2 cellular contexts compared by ENCODE assay signal in genomic region chr16:85536411-85537330, GRCh38.
TF ChIP-seq lines count a peak whose summit lies in the region.

No MANE protein-coding gene starts in this region.

TF ChIP-seq in K562, 482 proteins besides CTCF, POLR2A, EP300 and RAD21 (continued from another document and continues in another):
- TF ChIP-seq ZNF318 (IDR thresholded peaks at IDR 0.05; ENCODE audit: borderline replicate concordance in 1 of 2, low read depth in 1 of 2) (no peak), XRCC3 (IDR thresholded peaks at IDR 0.05) (no peak), RNF2 (IDR thresholded peaks at IDR 0.05) (no peak), GABPA (tag; conservative IDR thresholded peaks at IDR 0.05; ENCODE audit: low read depth) (no peak), MAFF (IDR thresholded peaks at IDR 0.05; ENCODE audit: low read length) (no peak), ZNF311 (CRISPR knock-in tag; IDR thresholded peaks at IDR 0.05) (no peak), SRF (CRISPR knock-in tag; IDR thresholded peaks at IDR 0.05) (no peak), GTF2A2 (tag; IDR thresholded peaks at IDR 0.05) (peak; percentile 53; the same call in 1 of the 2 replicates), BMI1 (IDR thresholded peaks at IDR 0.05; ENCODE audit: low read length) (no peak), NCOR1 (IDR thresholded peaks at IDR 0.05) (no peak), CHD4 (IDR thresholded peaks at IDR 0.05; ENCODE audit: insufficient read depth, insufficient replicate concordance, low read depth, low read length, poor library complexity, severe bottlenecking) (no peak), ZKSCAN1 (IDR thresholded peaks at IDR 0.05; ENCODE audit: low read depth, low read length) (no peak), NR1H2 (CRISPR knock-in tag; IDR thresholded peaks at IDR 0.05) (no peak), ZNF584 (CRISPR knock-in tag; IDR thresholded peaks at IDR 0.05; ENCODE audit: low read depth) (no peak), ZNF512 (tag; IDR thresholded peaks at IDR 0.05) (no peak), ZNF76 (CRISPR knock-in tag; IDR thresholded peaks at IDR 0.05; ENCODE audit: borderline replicate concordance) (peak; percentile 55; the same call in 1 of the 2 replicates)
- TF ChIP-seq, protein P1, sequence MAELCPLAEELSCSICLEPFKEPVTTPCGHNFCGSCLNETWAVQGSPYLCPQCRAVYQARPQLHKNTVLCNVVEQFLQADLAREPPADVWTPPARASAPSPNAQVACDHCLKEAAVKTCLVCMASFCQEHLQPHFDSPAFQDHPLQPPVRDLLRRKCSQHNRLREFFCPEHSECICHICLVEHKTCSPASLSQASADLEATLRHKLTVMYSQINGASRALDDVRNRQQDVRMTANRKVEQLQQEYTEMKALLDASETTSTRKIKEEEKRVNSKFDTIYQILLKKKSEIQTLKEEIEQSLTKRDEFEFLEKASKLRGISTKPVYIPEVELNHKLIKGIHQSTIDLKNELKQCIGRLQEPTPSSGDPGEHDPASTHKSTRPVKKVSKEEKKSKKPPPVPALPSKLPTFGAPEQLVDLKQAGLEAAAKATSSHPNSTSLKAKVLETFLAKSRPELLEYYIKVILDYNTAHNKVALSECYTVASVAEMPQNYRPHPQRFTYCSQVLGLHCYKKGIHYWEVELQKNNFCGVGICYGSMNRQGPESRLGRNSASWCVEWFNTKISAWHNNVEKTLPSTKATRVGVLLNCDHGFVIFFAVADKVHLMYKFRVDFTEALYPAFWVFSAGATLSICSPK (IDR thresholded peaks at IDR 0.05; ENCODE audit: borderline replicate concordance), result no peak

TF ChIP-seq in HepG2, 621 proteins besides CTCF, POLR2A, EP300 and RAD21 (continued from another document and continues in another):
- peak; percentile 75 for TF ChIP-seq ZNF274 (CRISPR knock-in tag; IDR thresholded peaks at IDR 0.05)
- TF ChIP-seq DR1 (CRISPR knock-in tag; IDR thresholded peaks at IDR 0.05), result peak; percentile 75
- no peak for TF ChIP-seq SCMH1 (CRISPR knock-in tag; IDR thresholded peaks at IDR 0.05; ENCODE audit: borderline replicate concordance)
- peak; percentile 25; the same call in 1 of the 2 replicates for TF ChIP-seq EED (CRISPR knock-in tag; IDR thresholded peaks at IDR 0.05)
- TF ChIP-seq THAP11 (CRISPR knock-in tag; IDR thresholded peaks at IDR 0.05), result peak; percentile 36; the same call in 1 of the 2 replicates
- peak; percentile 80 for TF ChIP-seq HIC2 (CRISPR knock-in tag; IDR thresholded peaks at IDR 0.05; ENCODE audit: low read depth)
- peak; percentile 37; the same call in 1 of the 2 replicates for TF ChIP-seq ZNF772 (CRISPR knock-in tag; IDR thresholded peaks at IDR 0.05)
- 0 out of 2 replicates have a peak, but pooled peaks have one; percentile 5 for TF ChIP-seq SMAD3 (CRISPR knock-in tag; IDR thresholded peaks at IDR 0.05)
- peak; percentile 93 for TF ChIP-seq ZNF225 (CRISPR knock-in tag; IDR thresholded peaks at IDR 0.05)
- TF ChIP-seq WIZ (CRISPR knock-in tag; IDR thresholded peaks at IDR 0.05), result no peak
- TF ChIP-seq, protein P2, sequence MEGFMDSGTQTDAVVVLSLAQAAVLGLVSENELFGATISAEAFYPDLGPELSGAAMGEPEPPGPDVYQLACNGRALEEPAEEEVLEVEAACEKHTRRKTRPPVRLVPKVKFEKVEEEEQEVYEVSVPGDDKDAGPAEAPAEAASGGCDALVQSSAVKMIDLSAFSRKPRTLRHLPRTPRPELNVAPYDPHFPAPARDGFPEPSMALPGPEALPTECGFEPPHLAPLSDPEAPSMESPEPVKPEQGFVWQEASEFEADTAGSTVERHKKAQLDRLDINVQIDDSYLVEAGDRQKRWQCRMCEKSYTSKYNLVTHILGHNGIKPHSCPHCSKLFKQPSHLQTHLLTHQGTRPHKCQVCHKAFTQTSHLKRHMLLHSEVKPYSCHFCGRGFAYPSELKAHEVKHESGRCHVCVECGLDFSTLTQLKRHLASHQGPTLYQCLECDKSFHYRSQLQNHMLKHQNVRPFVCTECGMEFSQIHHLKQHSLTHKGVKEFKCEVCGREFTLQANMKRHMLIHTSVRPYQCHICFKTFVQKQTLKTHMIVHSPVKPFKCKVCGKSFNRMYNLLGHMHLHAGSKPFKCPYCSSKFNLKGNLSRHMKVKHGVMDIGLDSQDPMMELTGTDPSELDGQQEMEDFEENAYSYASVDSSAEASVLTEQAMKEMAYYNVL (CRISPR knock-in tag; IDR thresholded peaks at IDR 0.05; ENCODE audit: borderline replicate concordance), result peak; percentile 52; the same call in 1 of the 2 replicates
- TF ChIP-seq, protein P3, sequence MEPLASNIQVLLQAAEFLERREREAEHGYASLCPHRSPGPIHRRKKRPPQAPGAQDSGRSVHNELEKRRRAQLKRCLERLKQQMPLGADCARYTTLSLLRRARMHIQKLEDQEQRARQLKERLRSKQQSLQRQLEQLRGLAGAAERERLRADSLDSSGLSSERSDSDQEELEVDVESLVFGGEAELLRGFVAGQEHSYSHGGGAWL (CRISPR knock-in tag; IDR thresholded peaks at IDR 0.05), result 0 out of 2 replicates have a peak, but pooled peaks have one; percentile 2
- peak; percentile 10; the same call in 1 of the 2 replicates for TF ChIP-seq ZNF7 (CRISPR knock-in tag; IDR thresholded peaks at IDR 0.05)
- TF ChIP-seq MAZ (IDR thresholded peaks at IDR 0.05; ENCODE audit: borderline replicate concordance, low read depth, low read length), result no peak
- peak; percentile 27 for TF ChIP-seq MAZ (CRISPR knock-in tag; IDR thresholded peaks at IDR 0.05; ENCODE audit: low read depth)
- TF ChIP-seq ZNF430 (CRISPR knock-in tag; IDR thresholded peaks at IDR 0.05), result peak; percentile 52; the same call in 1 of the 2 replicates
- TF ChIP-seq REPIN1 (CRISPR knock-in tag; IDR thresholded peaks at IDR 0.05; ENCODE audit: borderline replicate concordance, low read depth), result no peak; the same call in 1 of the 2 replicates
- peak; percentile 79 for TF ChIP-seq POLR2G (IDR thresholded peaks at IDR 0.05; ENCODE audit: low read depth, low read length)
- TF ChIP-seq MTA1 (CRISPR knock-in tag; IDR thresholded peaks at IDR 0.05; ENCODE audit: borderline replicate concordance), result peak; percentile 44; the same call in 1 of the 2 replicates
- TF ChIP-seq ZBTB33 (CRISPR knock-in tag; IDR thresholded peaks at IDR 0.05), result peak; percentile 40; the same call in 1 of the 2 replicates
- TF ChIP-seq MZF1 (CRISPR knock-in tag; IDR thresholded peaks at IDR 0.05; ENCODE audit: borderline replicate concordance), result 0 out of 2 replicates have a peak, but pooled peaks have one; percentile 29
- TF ChIP-seq ZIK1 (CRISPR knock-in tag; IDR thresholded peaks at IDR 0.05; ENCODE audit: borderline replicate concordance, low read depth), result peak; percentile 12; the same call in 1 of the 2 replicates
- TF ChIP-seq ZBTB7B (CRISPR knock-in tag; IDR thresholded peaks at IDR 0.05), result peak; percentile 70
- 0 out of 2 replicates have a peak, but pooled peaks have one; percentile 11 for TF ChIP-seq ZNF264 (CRISPR knock-in tag; IDR thresholded peaks at IDR 0.05)
- TF ChIP-seq DPF2 (CRISPR knock-in tag; IDR thresholded peaks at IDR 0.05; ENCODE audit: borderline replicate concordance, low read depth), result 0 out of 2 replicates have a peak, but pooled peaks have one; percentile 45
- TF ChIP-seq MED8 (CRISPR knock-in tag; IDR thresholded peaks at IDR 0.05; ENCODE audit: insufficient replicate concordance), result no peak
- TF ChIP-seq ISL2 (CRISPR knock-in tag; IDR thresholded peaks at IDR 0.05), result 0 out of 2 replicates have a peak, but pooled peaks have one; percentile 16
- TF ChIP-seq, protein P4, sequence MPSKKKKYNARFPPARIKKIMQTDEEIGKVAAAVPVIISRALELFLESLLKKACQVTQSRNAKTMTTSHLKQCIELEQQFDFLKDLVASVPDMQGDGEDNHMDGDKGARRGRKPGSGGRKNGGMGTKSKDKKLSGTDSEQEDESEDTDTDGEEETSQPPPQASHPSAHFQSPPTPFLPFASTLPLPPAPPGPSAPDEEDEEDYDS (CRISPR knock-in tag; IDR thresholded peaks at IDR 0.05), result peak; percentile 94
- TF ChIP-seq TRIM22 (IDR thresholded peaks at IDR 0.05), result no peak
- 0 out of 2 replicates have a peak, but pooled peaks have one; percentile 55 for TF ChIP-seq ZNF724P (CRISPR knock-in tag; IDR thresholded peaks at IDR 0.05; ENCODE audit: borderline replicate concordance)
- peak; percentile 86 for TF ChIP-seq ZSCAN29 (CRISPR knock-in tag; conservative IDR thresholded peaks at IDR 0.05)
- peak; percentile 86 for TF ChIP-seq MED1 (CRISPR knock-in tag; IDR thresholded peaks at IDR 0.05)
- TF ChIP-seq, protein P5, sequence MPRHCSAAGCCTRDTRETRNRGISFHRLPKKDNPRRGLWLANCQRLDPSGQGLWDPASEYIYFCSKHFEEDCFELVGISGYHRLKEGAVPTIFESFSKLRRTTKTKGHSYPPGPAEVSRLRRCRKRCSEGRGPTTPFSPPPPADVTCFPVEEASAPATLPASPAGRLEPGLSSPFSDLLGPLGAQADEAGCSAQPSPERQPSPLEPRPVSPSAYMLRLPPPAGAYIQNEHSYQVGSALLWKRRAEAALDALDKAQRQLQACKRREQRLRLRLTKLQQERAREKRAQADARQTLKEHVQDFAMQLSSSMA (CRISPR knock-in tag; IDR thresholded peaks at IDR 0.05), result peak; percentile 79
- peak; percentile 60; the same call in 1 of the 2 replicates for TF ChIP-seq RXRB (CRISPR knock-in tag; IDR thresholded peaks at IDR 0.05; ENCODE audit: borderline replicate concordance)
- peak; percentile 44; the same call in 1 of the 2 replicates for TF ChIP-seq ZNF292 (CRISPR knock-in tag; IDR thresholded peaks at IDR 0.05; ENCODE audit: borderline replicate concordance, low read depth)
- TF ChIP-seq POGK (CRISPR knock-in tag; conservative IDR thresholded peaks at IDR 0.05), result peak; percentile 69
- TF ChIP-seq MEIS1 (CRISPR knock-in tag; IDR thresholded peaks at IDR 0.05; ENCODE audit: borderline replicate concordance), result peak; percentile 48; the same call in 1 of the 2 replicates
- peak; percentile 82 for TF ChIP-seq ZFP91 (CRISPR knock-in tag; IDR thresholded peaks at IDR 0.05; ENCODE audit: borderline replicate concordance)
